8 cellular contexts compared by ENCODE assay signal in genomic region chr10:47743611-47744560, GRCh38. TPM values are rescaled to one million over a fixed set of nuclear protein-coding genes. Genes with fewer than 3 reads are reported as not detected.
DNase-seq lines count a peak whose midpoint lies in the region; ATAC-seq and TF ChIP-seq lines count a peak whose summit lies in the region.
"Not testable (repeated sequence)": the region's sequence is repeated elsewhere in the genome, so short reads cannot be mapped to it uniquely, and the experiment has no call there.

No MANE protein-coding gene starts in this region.

- H3K27me3 Mint-ChIP-seq in activated CD8-positive, alpha-beta T cell treated with anti-CD3 and anti-CD28 coated beads, Interleukin-2, amount 10 ng/mL, durations not matched to agents 7 days and 5 days (ENCODE audit: low read depth), result not testable (repeated sequence)

- TF ChIP-seq CTCF in HEK293 (tag by site-specific recombination; IDR thresholded peaks at IDR 0.05); HL-60 (IDR thresholded peaks at IDR 0.05; ENCODE audit: insufficient read depth, low read length): not testable (repeated sequence)
- peak; percentile 13 for TF ChIP-seq CTCF in parathyroid adenoma (IDR thresholded peaks at IDR 0.05)

- peak in 1 of 2 experiments; percentile 18 for DNase-seq in HL-60 (ENCODE audit: low read depth in 1 of 2, low spot score in 1 of 2)
- DNase-seq in activated CD8-positive, alpha-beta T cell treated with anti-CD3 and anti-CD28 coated beads, Interleukin-2, amount 10 ng/mL, durations not matched to agents 7 days and 5 days, result peak; percentile 20
- DNase-seq in cerebellum (ENCODE audit: low spot score), result peak; percentile 1
- DNase-seq in aorta, result peak; percentile 59 to 77

- H3K36me3 ChIP-seq in HEK293 (ENCODE audit: control insufficient read depth in 2 of 2, insufficient read depth in 1 of 2, low read length in 2 of 2); iPS-15b (ENCODE audit: control insufficient read depth, insufficient read depth, low read length); parathyroid adenoma (ENCODE audit: control insufficient read depth, insufficient read depth, low read length); aorta (ENCODE audit: control insufficient read depth in 1 of 2, insufficient read depth in 2 of 2, low read length in 1 of 2): not testable (repeated sequence)

- H3K4me2 ChIP-seq in parathyroid adenoma (ENCODE audit: low read length), result peak overlapping the region; percentile 38

- H3K9me3 Mint-ChIP-seq in activated CD8-positive, alpha-beta T cell treated with anti-CD3 and anti-CD28 coated beads, Interleukin-2, amount 10 ng/mL, durations not matched to agents 7 days and 5 days (ENCODE audit: insufficient read depth), result not testable (repeated sequence)

- CTCF ChIA-PET in HEK293 (lab: Yijun Ruan, JAX); activated CD8-positive, alpha-beta T cell treated with anti-CD3 and anti-CD28 coated beads, Interleukin-2, amount 10 ng/mL, durations not matched to agents 7 days and 5 days (lab: Charles Lee): not testable (repeated sequence)

- not testable (repeated sequence) for H3K4me1 Mint-ChIP-seq in activated CD8-positive, alpha-beta T cell treated with anti-CD3 and anti-CD28 coated beads, Interleukin-2, amount 10 ng/mL, durations not matched to agents 7 days and 5 days (ENCODE audit: low read depth)

- intact Hi-C loops in aorta (cut with DNase I), result not testable (repeated sequence)

- not testable (repeated sequence) for H3K27ac ChIP-seq in HEK293 (ENCODE audit: extremely low read depth, low read depth, low read length); HL-60 (replicated peaks); aorta (ENCODE audit: low read depth in 1 of 2, low read length in 2 of 2)
- peak overlapping the region; percentile 15 for H3K27ac ChIP-seq in parathyroid adenoma

- H3K36me3 Mint-ChIP-seq in activated CD8-positive, alpha-beta T cell treated with anti-CD3 and anti-CD28 coated beads, Interleukin-2, amount 10 ng/mL, durations not matched to agents 7 days and 5 days (ENCODE audit: low read depth), result not testable (repeated sequence)

- POLR2A ChIA-PET in HEK293 (lab: Yijun Ruan, JAX); activated CD8-positive, alpha-beta T cell treated with anti-CD3 and anti-CD28 coated beads, Interleukin-2, amount 10 ng/mL, durations not matched to agents 7 days and 5 days (lab: Charles Lee): not testable (repeated sequence)

- not testable (repeated sequence) for H3K27ac Mint-ChIP-seq in activated CD8-positive, alpha-beta T cell treated with anti-CD3 and anti-CD28 coated beads, Interleukin-2, amount 10 ng/mL, durations not matched to agents 7 days and 5 days

- ATAC-seq in GM18517 (IDR thresholded peaks at IDR 0.05; ENCODE audit: unreplicated experiment) (peak; percentile 79), aorta (ENCODE audit: low FRiP score) (peak; percentile 93)
- peak; percentile 84 for ATAC-seq in activated CD8-positive, alpha-beta T cell treated with anti-CD3 and anti-CD28 coated beads, Interleukin-2, amount 10 ng/mL, durations not matched to agents 7 days and 5 days

- H3K9me3 ChIP-seq in HEK293 (ENCODE audit: control insufficient read depth, insufficient read depth, low read depth, low read length); iPS-15b (ENCODE audit: control insufficient read depth, insufficient read depth, low read length); parathyroid adenoma (ENCODE audit: control insufficient read depth, low read length); aorta (ENCODE audit: control insufficient read depth, low read length): not testable (repeated sequence)

- H3K4me3 Mint-ChIP-seq in activated CD8-positive, alpha-beta T cell treated with anti-CD3 and anti-CD28 coated beads, Interleukin-2, amount 10 ng/mL, durations not matched to agents 7 days and 5 days, result not testable (repeated sequence)

- H3K4me3 ChIP-seq in HEK293 (ENCODE audit: low read depth, low read length) (peak overlapping the region; percentile 50), HL-60 (replicated peaks; ENCODE audit: insufficient read depth, low read length) (peak overlapping the region; percentile 25), iPS-15b (ENCODE audit: low read depth, low read length) (peak overlapping the region; percentile 46), parathyroid adenoma (ENCODE audit: low read depth, low read length) (peak overlapping the region; percentile 22)
- H3K4me3 ChIP-seq in aorta (ENCODE audit: low read length in 2 of 2), result not testable (repeated sequence)

- H3K79me2 ChIP-seq in parathyroid adenoma, result not testable (repeated sequence)

- not testable (repeated sequence) for H3K27me3 ChIP-seq in HL-60 (ENCODE audit: insufficient read depth, poor library complexity, severe bottlenecking); iPS-15b (ENCODE audit: control insufficient read depth, insufficient read depth, low read length); parathyroid adenoma (ENCODE audit: control insufficient read depth, insufficient read depth, low read length); aorta (ENCODE audit: control insufficient read depth in 1 of 2, insufficient read depth in 2 of 2, low read length in 1 of 2)

- H3K4me1 ChIP-seq in HEK293 (ENCODE audit: control insufficient read depth, insufficient read depth, low read length); iPS-15b (ENCODE audit: control insufficient read depth, insufficient read depth, low read length); parathyroid adenoma; aorta (ENCODE audit: control insufficient read depth in 1 of 2, insufficient read depth in 2 of 2, low read length in 2 of 2): not testable (repeated sequence)

- WGBS in aorta, 2 donors, result 0 to 1% methylated on average over 7 to 40 of the region's 48 CpGs

- H2AFZ ChIP-seq in parathyroid adenoma, result peak overlapping the region; percentile 73

- H3K9ac ChIP-seq in iPS-15b (ENCODE audit: low read depth, low read length); parathyroid adenoma: not testable (repeated sequence)

TF ChIP-seq in HEK293, 187 proteins besides CTCF, POLR2A, EP300 and RAD21:
- peak; percentile 38; the same call in 1 of the 2 replicates for TF ChIP-seq ZNF335 (tag by site-specific recombination; conservative IDR thresholded peaks at IDR 0.05)
- peak; percentile 74 for TF ChIP-seq ZBTB26 (tag by site-specific recombination; optimal IDR thresholded peaks at IDR 0.05)
- TF ChIP-seq ZNF341 (tag by site-specific recombination; IDR thresholded peaks at IDR 0.05; ENCODE audit: low read depth), result peak; percentile 81
TF ChIP-seq in HEK293: peak in this region for 3; not testable (repeated sequence) for 184.

RNA-seq across cellular contexts. Expression of gene SYT15B, which starts 19.5 kb away (rescaled TPM):
- under 1 TPM; 0.23 to 0.32 TPM for total RNA-seq in activated CD8-positive, alpha-beta T cell treated with anti-CD3 and anti-CD28 coated beads, Interleukin-2, amount 10 ng/mL, durations not matched to agents 7 days and 5 days
- total RNA-seq in cerebellum (0.54 TPM), aorta (10 to 100 TPM in 1 of 2 donors, 1 to 10 TPM in 1; 2.7 to 15.9 TPM)
- under 1 TPM in 1 of 2 donors, not detected in 1; 0.59 TPM for polyA plus RNA-seq in aorta
